ENCODE assay signal across 13 cellular contexts in genomic region chr7:158595068-158595467, GRCh38. TPM values are rescaled to one million over a fixed set of nuclear protein-coding genes. Genes with fewer than 3 reads are reported as not detected.
DNase-seq lines count a peak whose midpoint lies in the region; ATAC-seq, FAIRE-seq and TF ChIP-seq lines count a peak whose summit lies in the region.
"Had no signal": no experiment of that assay in that cellular context is flagged by ENCODE, and none has a peak within 500 bp of the region (broad histone marks: within the 10 kb centered on the region; RNA-seq: fewer than 3 reads in every experiment).

No MANE protein-coding gene starts in this region.

- peaks cover 0 to 2% of the 10 kb centered on the region in 2 donors for H3K27me3 Mint-ChIP-seq in natural killer cell (ENCODE audit: low read depth in 2 of 2)
- H3K27me3 Mint-ChIP-seq in activated T-helper 17 cell treated with anti-CD3 and anti-CD28 coated beads, Interleukin-2, amount 50 U/mL, for 72 hours: no peaks in the 10 kb centered on the region
- H3K27me3 Mint-ChIP-seq: stimulated activated naive CD8-positive, alpha-beta T cell treated with anti-CD3 and anti-CD28 coated beads, Interleukin-15, Interleukin-2, amounts not matched to agents 100 ng/mL and 50 ng/mL, for 24 hours had no signal

- H3K4me3 Mint-ChIP-seq in natural killer cell: no peak overlapping the region
- H3K4me3 Mint-ChIP-seq in activated T-helper 17 cell treated with anti-CD3 and anti-CD28 coated beads, Interleukin-2, amount 50 U/mL, for 72 hours: no peak overlapping the region
- H3K4me3 Mint-ChIP-seq: stimulated activated naive CD8-positive, alpha-beta T cell treated with anti-CD3 and anti-CD28 coated beads, Interleukin-15, Interleukin-2, amounts not matched to agents 100 ng/mL and 50 ng/mL, for 24 hours had no signal

- no peak for TF ChIP-seq POLR2A in GM12891 (IDR thresholded peaks at IDR 0.05; ENCODE audit: low read depth, low read length)

- no peaks in the 10 kb centered on the region for H3K9me3 Mint-ChIP-seq in natural killer cell
- H3K9me3 Mint-ChIP-seq in activated T-helper 17 cell treated with anti-CD3 and anti-CD28 coated beads, Interleukin-2, amount 50 U/mL, for 72 hours: no peaks in the 10 kb centered on the region
- H3K9me3 Mint-ChIP-seq: stimulated activated naive CD8-positive, alpha-beta T cell treated with anti-CD3 and anti-CD28 coated beads, Interleukin-15, Interleukin-2, amounts not matched to agents 100 ng/mL and 50 ng/mL, for 24 hours had no signal

- TF ChIP-seq CTCF in LNCaP clone FGC (IDR thresholded peaks at IDR 0.05; ENCODE audit: control insufficient read depth, extremely low read depth, insufficient read depth): no peak
- TF ChIP-seq CTCF in natural killer cell (IDR thresholded peaks at IDR 0.05): no peak

- no peaks in the 10 kb centered on the region for H3K4me1 Mint-ChIP-seq in natural killer cell
- H3K4me1 Mint-ChIP-seq in activated T-helper 17 cell treated with anti-CD3 and anti-CD28 coated beads, Interleukin-2, amount 50 U/mL, for 72 hours: no peaks in the 10 kb centered on the region

- peak; percentile 100 for FAIRE-seq in GM12891 (lab: Jason Lieb, UNC)
- FAIRE-seq: D721Med, small intestine had no signal

- H3K4me3 ChIP-seq in LNCaP clone FGC (ENCODE audit: low read depth, low read length): no peak overlapping the region
- H3K4me3 ChIP-seq: dorsolateral prefrontal cortex had no signal

- H3K36me3 Mint-ChIP-seq in natural killer cell: no peaks in the 10 kb centered on the region
- H3K36me3 Mint-ChIP-seq in activated T-helper 17 cell treated with anti-CD3 and anti-CD28 coated beads, Interleukin-2, amount 50 U/mL, for 72 hours (ENCODE audit: low read depth): no peaks in the 10 kb centered on the region

- H3K27ac Mint-ChIP-seq in natural killer cell: no peak overlapping the region
- H3K27ac Mint-ChIP-seq in activated T-helper 17 cell treated with anti-CD3 and anti-CD28 coated beads, Interleukin-2, amount 50 U/mL, for 72 hours: no peak overlapping the region
- H3K27ac Mint-ChIP-seq: stimulated activated naive CD8-positive, alpha-beta T cell treated with anti-CD3 and anti-CD28 coated beads, Interleukin-15, Interleukin-2, amounts not matched to agents 100 ng/mL and 50 ng/mL, for 24 hours had no signal

- ATAC-seq in esophagus mucosa (peak; percentile 97), natural killer cell (peak; percentile 51 to 84 (median 73)), HG03139 (IDR thresholded peaks at IDR 0.05; ENCODE audit: unreplicated experiment) (no peak), GM18868 (IDR thresholded peaks at IDR 0.05; ENCODE audit: unreplicated experiment) (no peak)
- no peak for ATAC-seq in activated T-helper 17 cell treated with anti-CD3 and anti-CD28 coated beads, Interleukin-2, amount 50 U/mL, for 72 hours (replicated peaks)

- no peak for DNase-seq in GM12891 (ENCODE audit: insufficient read length, low spot score)
- DNase-seq in LNCaP clone FGC (ENCODE audit: low read depth): peak; percentile 14
- no peak for DNase-seq in natural killer cell
- DNase-seq in stimulated activated CD4-positive, alpha-beta T cell treated with anti-CD3 and anti-CD28 coated beads, Interleukin-4, amount 100 ng/mL, for 4 hours: no peak
- DNase-seq: activated CD8-positive, alpha-beta memory T cell treated with anti-CD3 and anti-CD28 coated beads, Interleukin-2, amount 50 U/mL, for 48 hours; dorsolateral prefrontal cortex; small intestine had no signal

- intact Hi-C loops in natural killer cell (cut with micrococcal nuclease): loop anchor here (2.0 to 10.0 kb wide), 2 partner anchors 210 to 250 kb away; no protein-coding TSS in a partner anchor

TF ChIP-seq in GM12891, 5 proteins besides CTCF, POLR2A, EP300 and RAD21:
- no peak for TF ChIP-seq SPI1 (IDR thresholded peaks at IDR 0.05; ENCODE audit: low read depth, low read length)
- TF ChIP-seq PAX5 (IDR thresholded peaks at IDR 0.05; ENCODE audit: insufficient read depth, low read length, severe bottlenecking): no peak
- no peak for TF ChIP-seq POLR2AphosphoS5 (IDR thresholded peaks at IDR 0.05; ENCODE audit: low read depth, low read length)
- TF ChIP-seq POU2F2 (IDR thresholded peaks at IDR 0.05; ENCODE audit: low read depth, low read length): no peak
- no peak for TF ChIP-seq TAF1 (IDR thresholded peaks at IDR 0.05; ENCODE audit: low read depth, low read length)

RNA-seq across cellular contexts. Expression of gene PTPRN2, which starts 7.4 kb away (rescaled TPM):
- 2.0 TPM for polyA plus RNA-seq in GM12891 (2012; ENCODE audit: low read depth, missing spikeins)
- total RNA-seq in esophagus mucosa: 0.44 TPM
- total RNA-seq in natural killer cell: 1 to 10 TPM; 1.3 to 2.5 (median 1.9) TPM
- total RNA-seq in activated T-helper 17 cell treated with anti-CD3 and anti-CD28 coated beads, Interleukin-2, amount 50 U/mL, for 72 hours: 1 to 10 TPM in 1 of 2 donors, under 1 TPM in 1; 0.48 to 1.4 TPM

Comparison
In these comparisons a context has a peak if more than half of its experiments do, and no peak if none do; other contexts are left out.
1. ATAC-seq: peak in esophagus mucosa (single experiment) and natural killer cell (3 of 3); none in HG03139 (single experiment), activated T-helper 17 cell treated with anti-CD3 and anti-CD28 coated beads, Interleukin-2, amount 50 U/mL, for 72 hours (single experiment) and GM18868 (single experiment).